8 cellular contexts compared by ENCODE assay signal in genomic region chr16:28218109-28218508, GRCh38. TPM values are rescaled to one million over a fixed set of nuclear protein-coding genes. Genes with fewer than 3 reads are reported as not detected.
A peak's percentile ranks its signal among the peaks of the same experiment; 100 is the strongest.
DNase-seq lines count a peak whose midpoint lies in the region; ATAC-seq and TF ChIP-seq lines count a peak whose summit lies in the region.

No MANE protein-coding gene starts in this region.

- in situ Hi-C loops in mammary epithelial cell (cut with MboI; ENCODE audit: low sequenced_read_pairs in 2 of 2): loop anchor here in 1 of 2 donors (25.0 kb wide), 1 partner anchor 106 kb away; no protein-coding TSS in a partner anchor

- no peak overlapping the region for H3K4me3 ChIP-seq in DND-41 (ENCODE audit: low read depth in 1 of 2, low read length in 2 of 2)
- no peak overlapping the region for H3K4me3 ChIP-seq in mammary epithelial cell (replicated peaks in 1 of 3; ENCODE audit: insufficient read depth in 1 of 3, low read depth in 2 of 3, low read length in 3 of 3)
- no peak overlapping the region for H3K4me3 ChIP-seq in naive thymus-derived CD4-positive, alpha-beta T cell (ENCODE audit: low read length)

- peak overlapping the region in 8 of 9 donors; percentile 13 to 84 (median 66) for H3K27ac Mint-ChIP-seq in naive thymus-derived CD4-positive, alpha-beta T cell

- 64% methylated on average over 3 of the region's 4 CpGs for WGBS in mammary epithelial cell (ENCODE audit: low coverage, missing lambda C conversion rate)

- no peaks in the 10 kb centered on the region for H3K36me3 Mint-ChIP-seq in naive thymus-derived CD4-positive, alpha-beta T cell

- no peaks in the 10 kb centered on the region for H3K9me3 ChIP-seq in DND-41 (ENCODE audit: insufficient read depth, low read length, severe bottlenecking)
- H3K9me3 ChIP-seq in mammary epithelial cell (replicated peaks; ENCODE audit: insufficient read depth, low read length): no peaks in the 10 kb centered on the region
- no peaks in the 10 kb centered on the region for H3K9me3 ChIP-seq in naive thymus-derived CD4-positive, alpha-beta T cell (ENCODE audit: control insufficient read depth in 2 of 3, low read length in 3 of 3)

- H3K9ac ChIP-seq in DND-41 (ENCODE audit: low read depth, low read length) (no peak overlapping the region), mammary epithelial cell (ENCODE audit: insufficient read depth, low read length) (no peak overlapping the region)

- POLR2A ChIA-PET in naive thymus-derived CD4-positive, alpha-beta T cell (lab: Charles Lee): interaction anchor here (0.6 to 4.0 kb wide), 9 partner anchors 8 to 130 kb away, joined by 3 to 32 read pairs (median 5); no protein-coding TSS in a partner anchor

- DNase-seq in DND-41: peak; percentile 25
- DNase-seq in T-helper 22 cell (ENCODE audit: low read depth): peak; percentile 45
- peak; percentile 43 for DNase-seq in mammary epithelial cell
- DNase-seq in naive thymus-derived CD4-positive, alpha-beta T cell: peak in 8 of 9 donors; percentile 41 to 82 (median 72)
- no peak for DNase-seq in mesenteric fat pad (ENCODE audit: low spot score)

- H3K27ac ChIP-seq in DND-41 (ENCODE audit: low read length) (no peak overlapping the region), mammary epithelial cell (ENCODE audit: insufficient read depth, low read depth, low read length) (no peak overlapping the region)
- H3K27ac ChIP-seq in naive thymus-derived CD4-positive, alpha-beta T cell (ENCODE audit: low read depth, low read length): no peak overlapping the region

- CTCF ChIA-PET in mammary epithelial cell (lab: Charles Lee; ENCODE audit: low non-redundant PET): no interaction called here
- CTCF ChIA-PET in naive thymus-derived CD4-positive, alpha-beta T cell (lab: Charles Lee): interaction anchor here (0.6 to 6.5 kb wide), 24 partner anchors 9 to 246 kb away, joined by 3 to 168 read pairs (median 6); no protein-coding TSS in a partner anchor

- no peaks in the 10 kb centered on the region for H3K9me3 Mint-ChIP-seq in naive thymus-derived CD4-positive, alpha-beta T cell

- H3K4me2 ChIP-seq in DND-41 (ENCODE audit: insufficient read depth, low read length) (no peak overlapping the region), mammary epithelial cell (ENCODE audit: insufficient read depth, low read depth, low read length) (no peak overlapping the region)

- BruUV-seq in mammary epithelial cell (replicated peaks; lab: Mats Ljungman, UMichigan): no TSS peak

- H3K4me1 Mint-ChIP-seq in naive thymus-derived CD4-positive, alpha-beta T cell: peaks cover 0 to 9% (median 6%) of the 10 kb centered on the region in 7 donors

- H3K36me3 ChIP-seq in DND-41 (ENCODE audit: insufficient read depth, low read length) (no peaks in the 10 kb centered on the region), mammary epithelial cell (ENCODE audit: insufficient read depth, low read length) (no peaks in the 10 kb centered on the region)
- H3K36me3 ChIP-seq in naive thymus-derived CD4-positive, alpha-beta T cell (ENCODE audit: control insufficient read depth in 2 of 3, insufficient read depth in 3 of 3, low read length in 3 of 3): no peaks in the 10 kb centered on the region

- dilution Hi-C loops in mammary epithelial cell (cut with HindIII; ENCODE audit: low sequenced_read_pairs): no loop called here

- intact Hi-C loops in mammary epithelial cell (cut with micrococcal nuclease): loop anchor here (1.0 to 5.0 kb wide), 4 partner anchors 51 to 436 kb away; no protein-coding TSS in a partner anchor
- intact Hi-C loops in naive thymus-derived CD4-positive, alpha-beta T cell (cut with micrococcal nuclease): loop anchor here (1.0 to 10.0 kb wide), 8 partner anchors 69 to 1023 kb away; partner anchors contain the start of genes APOBR (in 1 of the 2), CLN3 (in 1 of the 2) and KATNIP (in 1 of the 2)

- H4K20me1 ChIP-seq in DND-41 (ENCODE audit: insufficient read depth, low read length) (no peaks in the 10 kb centered on the region), mammary epithelial cell (ENCODE audit: insufficient read depth, low read length) (no peaks in the 10 kb centered on the region)

- H3K27me3 ChIP-seq in DND-41 (ENCODE audit: insufficient read depth, low read length, poor library complexity) (no peaks in the 10 kb centered on the region), mammary epithelial cell (ENCODE audit: insufficient read depth, low read length) (no peaks in the 10 kb centered on the region)
- H3K27me3 ChIP-seq in naive thymus-derived CD4-positive, alpha-beta T cell (ENCODE audit: control insufficient read depth in 2 of 2, insufficient read depth in 2 of 2, low read length in 2 of 2): no peaks in the 10 kb centered on the region

- H3K4me3 Mint-ChIP-seq in naive thymus-derived CD4-positive, alpha-beta T cell: no peak overlapping the region

- H3K4me1 ChIP-seq in DND-41 (ENCODE audit: insufficient read depth, low read length): no peaks in the 10 kb centered on the region
- no peaks in the 10 kb centered on the region for H3K4me1 ChIP-seq in mammary epithelial cell (ENCODE audit: insufficient read depth, low read length)
- peaks cover 0 to 5% of the 10 kb centered on the region in 2 donors for H3K4me1 ChIP-seq in naive thymus-derived CD4-positive, alpha-beta T cell (ENCODE audit: control insufficient read depth in 2 of 2, insufficient read depth in 2 of 2, low read length in 2 of 2)

- H3K79me2 ChIP-seq in DND-41 (ENCODE audit: insufficient read depth, low read length): no peaks in the 10 kb centered on the region
- no peaks in the 10 kb centered on the region for H3K79me2 ChIP-seq in mammary epithelial cell (ENCODE audit: insufficient read depth, low read length)

- H3K27me3 Mint-ChIP-seq in naive thymus-derived CD4-positive, alpha-beta T cell: no peaks in the 10 kb centered on the region

- TF ChIP-seq CTCF in DND-41 (IDR thresholded peaks at IDR 0.05; ENCODE audit: borderline replicate concordance, extremely low read depth, low read length, poor library complexity, severe bottlenecking) (peak; percentile 56), mammary epithelial cell (conservative IDR thresholded peaks at IDR 0.05 in 1 of 2, IDR thresholded peaks at IDR 0.05 in 1 of 2; ENCODE audit: extremely low read depth in 1 of 2, insufficient read depth in 1 of 2, low read depth in 1 of 2, low read length in 2 of 2) (peak; percentile 46 to 66)

- H2AFZ ChIP-seq in DND-41 (ENCODE audit: low read depth, low read length) (no peak overlapping the region), mammary epithelial cell (ENCODE audit: low read depth, low read length) (no peak overlapping the region)

- peak; percentile 60; the same call in 2 of the 3 replicates for ATAC-seq in DND-41 (ENCODE audit: insufficient read depth, low read depth)
- ATAC-seq in HG02798 (IDR thresholded peaks at IDR 0.05; ENCODE audit: poor library complexity, unreplicated experiment): peak; percentile 52
- ATAC-seq in naive thymus-derived CD4-positive, alpha-beta T cell: peak; percentile 99
- no peak for ATAC-seq in GM21381 (IDR thresholded peaks at IDR 0.05; ENCODE audit: unreplicated experiment)
- no peak for ATAC-seq in GM19452 (IDR thresholded peaks at IDR 0.05; ENCODE audit: unreplicated experiment)

RNA-seq across cellular contexts. Expression of gene XPO6, which starts 6.3 kb away (rescaled TPM):
- total RNA-seq in mammary epithelial cell (100 to 1,000 TPM in 1 of 2 donors, 10 to 100 TPM in 1; 81.0 to 166 TPM), mesenteric fat pad (127 TPM)
- 148 TPM for polyA plus RNA-seq in mammary epithelial cell
- 228 TPM for polyA minus RNA-seq in mammary epithelial cell
- total RNA-seq in naive thymus-derived CD4-positive, alpha-beta T cell: 100 to 1,000 TPM; 232 to 437 (median 385) TPM
- polyA plus RNA-seq in naive thymus-derived CD4-positive, alpha-beta T cell: 100 to 1,000 TPM in 1 of 2 donors, 10 to 100 TPM in 1; 89.5 to 144 TPM

Comparison
In these comparisons a context has a peak if more than half of its experiments do, and no peak if none do; other contexts are left out.
1. ATAC-seq: peak in DND-41 (single experiment), HG02798 (single experiment) and naive thymus-derived CD4-positive, alpha-beta T cell (single experiment); none in GM21381 (single experiment) and GM19452 (single experiment).